7 cellular contexts compared by ENCODE assay signal in genomic region chr11:22657101-22657694, GRCh38.
A peak's percentile ranks its signal among the peaks of the same experiment; 100 is the strongest.
DNase-seq lines count a peak whose midpoint lies in the region; ATAC-seq and TF ChIP-seq lines count a peak whose summit lies in the region.

No MANE protein-coding gene starts in this region.

- H3K4me1 Mint-ChIP-seq in nephron progenitor cell: peaks cover 50% of the 10 kb centered on the region

- H3K27ac Mint-ChIP-seq in nephron progenitor cell: peak overlapping the region; percentile 58

- no peaks in the 10 kb centered on the region for H4K20me1 ChIP-seq in Loucy (ENCODE audit: insufficient read depth, low read length, poor library complexity, severe bottlenecking)

- H3K79me2 ChIP-seq in Loucy (ENCODE audit: insufficient read depth, low read length): no peaks in the 10 kb centered on the region

- TF ChIP-seq CTCF in Loucy (conservative IDR thresholded peaks at IDR 0.05; ENCODE audit: low read length): no peak
- TF ChIP-seq CTCF in nephron progenitor cell (IDR thresholded peaks at IDR 0.05): no peak

- peaks cover 10% of the 10 kb centered on the region for H3K9me3 Mint-ChIP-seq in nephron progenitor cell

- no peak overlapping the region for H3K4me3 Mint-ChIP-seq in nephron progenitor cell

- H3K9ac ChIP-seq in Loucy (ENCODE audit: low read depth, low read length, poor library complexity, severe bottlenecking): no peak overlapping the region

- H3K4me2 ChIP-seq in Loucy (ENCODE audit: low read depth, low read length, poor library complexity, severe bottlenecking): no peak overlapping the region

- H3K36me3 ChIP-seq in Loucy (ENCODE audit: insufficient read depth, low read length): no peaks in the 10 kb centered on the region

- no peaks in the 10 kb centered on the region for H3F3A ChIP-seq in Loucy (ENCODE audit: low read depth)

- no peak for DNase-seq in nephron progenitor cell
- no peak for DNase-seq in substantia nigra (lab: John Stamatoyannopoulos, UW)
- no peak for DNase-seq in amniotic stem cell (lab: John Stamatoyannopoulos, UW)

- no peak overlapping the region for H3K4me3 ChIP-seq in Loucy (ENCODE audit: low read length, poor library complexity, severe bottlenecking)

- no peaks in the 10 kb centered on the region for H3K27me3 ChIP-seq in Loucy (ENCODE audit: insufficient read depth, low read length, poor library complexity, severe bottlenecking)

- H3K36me3 Mint-ChIP-seq in nephron progenitor cell (ENCODE audit: low read depth): peaks cover 8% of the 10 kb centered on the region

- H2AFZ ChIP-seq in Loucy (ENCODE audit: low read length): peak overlapping the region; percentile 71

- no peaks in the 10 kb centered on the region for H3K9me3 ChIP-seq in Loucy (ENCODE audit: insufficient read depth, low read depth, low read length)

- H3K4me1 ChIP-seq in Loucy (ENCODE audit: insufficient read depth, low read length, poor library complexity, severe bottlenecking): peaks cover 3% of the 10 kb centered on the region

- no peak overlapping the region for H3K27ac ChIP-seq in substantia nigra (ENCODE audit: low read depth, low read length, poor library complexity, severe bottlenecking)

- ATAC-seq in GM19023 (IDR thresholded peaks at IDR 0.05; ENCODE audit: unreplicated experiment) (peak; percentile 97), HG02588 (IDR thresholded peaks at IDR 0.05; ENCODE audit: unreplicated experiment) (peak; percentile 93), SK-N-SH treated with all-trans-retinoic acid at 6 μM for 48 hours (no peak)

- H3K27me3 Mint-ChIP-seq in nephron progenitor cell (ENCODE audit: low read depth, poor library complexity): no peaks in the 10 kb centered on the region

- no peaks in the 10 kb centered on the region for H3K9me2 ChIP-seq in Loucy (replicated peaks; ENCODE audit: low read depth, low read length)

TF ChIP-seq in SK-N-SH treated with all-trans-retinoic acid at 6 μM for 48 hours, 23 proteins besides CTCF, POLR2A, EP300 and RAD21:
- no peak for TF ChIP-seq CSRNP3 (CRISPR knock-in tag; IDR thresholded peaks at IDR 0.05)
- TF ChIP-seq ZNF565 (CRISPR knock-in tag; conservative IDR thresholded peaks at IDR 0.05; ENCODE audit: low read depth): no peak
